Comparison of ENCODE assay signal across 1 cellular context in the genomic region with DNA sequence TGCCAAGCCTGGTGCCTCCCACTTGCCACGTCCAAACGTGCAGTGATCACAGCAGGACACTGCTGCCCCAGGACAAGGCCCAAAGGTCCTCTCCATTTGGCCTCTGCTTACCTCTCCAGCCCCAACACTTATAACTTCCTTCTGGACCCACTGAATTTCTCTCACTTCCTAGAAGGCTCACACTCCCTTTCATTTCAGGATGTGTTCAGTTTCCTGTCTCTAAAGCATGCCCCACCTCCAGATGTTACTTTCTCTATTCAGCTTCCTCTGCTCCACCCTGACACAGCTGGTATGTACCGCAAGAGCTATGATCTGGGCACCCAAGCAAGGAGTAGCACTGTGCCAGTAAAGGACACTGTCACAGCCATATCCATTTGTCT.
TF ChIP-seq lines count a peak whose summit lies in the region.

No MANE protein-coding gene starts in this region.

TF ChIP-seq in HCT116, 20 proteins besides CTCF, POLR2A, EP300 and RAD21 (continued from another document):
- TF ChIP-seq EGR1 (IDR thresholded peaks at IDR 0.05; ENCODE audit: low read depth), result no peak
- TF ChIP-seq POLR2AphosphoS5 (IDR thresholded peaks at IDR 0.05; ENCODE audit: low read depth, low read length), result no peak
